8 cellular contexts compared by ENCODE assay signal in the genomic region with DNA sequence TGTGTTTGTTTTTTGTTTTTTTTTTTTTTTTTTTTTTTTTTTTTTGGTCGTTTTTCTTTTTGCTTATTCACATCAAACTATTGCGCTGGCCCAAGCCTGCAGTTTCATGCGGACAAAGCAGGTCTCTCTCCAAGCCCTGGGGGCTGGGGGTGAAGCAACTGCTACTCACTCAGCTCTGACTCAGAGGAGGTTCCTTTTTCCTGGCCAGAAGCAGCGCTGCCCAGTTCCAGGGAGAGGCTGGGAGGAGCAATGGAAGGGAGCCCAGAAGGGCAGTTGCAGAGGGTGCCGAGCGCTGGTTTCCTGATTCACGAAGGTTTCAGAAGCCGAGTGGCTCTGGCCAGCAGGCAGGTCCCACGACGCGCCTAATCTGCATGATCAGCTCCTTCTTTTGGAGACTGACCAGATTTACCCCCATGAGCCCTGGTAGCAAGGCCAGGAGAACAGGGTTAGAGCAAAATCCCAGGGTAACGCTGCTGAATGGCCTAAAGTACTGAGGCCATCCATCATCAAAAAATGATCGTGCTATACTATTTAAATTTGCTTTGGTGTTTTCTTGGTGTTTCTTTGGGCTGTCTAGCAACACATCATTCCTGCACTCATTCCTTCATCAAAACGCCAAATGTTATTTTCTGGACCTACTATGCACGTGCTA.
DNase-seq lines count a peak whose midpoint lies in the region; ATAC-seq, FAIRE-seq and TF ChIP-seq lines count a peak whose summit lies in the region.

No MANE protein-coding gene starts in this region.

- peak; percentile 71 for ATAC-seq in GM23338
- peak; percentile 97 for ATAC-seq in left ventricle myocardium superior
- ATAC-seq in sciatic nerve, result peak; percentile 98
- no peak for ATAC-seq in HG03139 (IDR thresholded peaks at IDR 0.05; ENCODE audit: unreplicated experiment)

- H3K79me2 ChIP-seq in GM23338 (replicated peaks; ENCODE audit: insufficient read depth), result no peaks in the 10 kb centered on the region

- H3K4me1 Mint-ChIP-seq in GM23338, result peaks cover 3% of the 10 kb centered on the region; the same call in 2 of the 3 replicates

- H3K4me3 ChIP-seq in GM23338, result no peak overlapping the region

- no peaks in the 10 kb centered on the region for H4K20me1 ChIP-seq in GM23338 (replicated peaks; ENCODE audit: insufficient read depth)

- no peaks in the 10 kb centered on the region for H3K4me1 ChIP-seq in GM23338 (ENCODE audit: insufficient read depth)

- H3K27ac Mint-ChIP-seq in GM23338, result peak overlapping the region; percentile 32; the same call in 1 of the 2 replicates

- H3K27me3 Mint-ChIP-seq in GM23338 (ENCODE audit: insufficient read depth, low read depth, poor library complexity), result peaks cover 4% of the 10 kb centered on the region

- H3K27me3 ChIP-seq in GM23338 (ENCODE audit: insufficient read depth), result no peaks in the 10 kb centered on the region

- peak overlapping the region; percentile 90 for H2AFZ ChIP-seq in GM23338

- DNase-seq in GM23338 (ENCODE audit: low spot score) (peak; percentile 11), anterior cingulate cortex (lab: John Stamatoyannopoulos, UW) (peak in 56 of 58 donors; percentile 10 to 91 (median 70)), left ventricle myocardium superior (peak; percentile 86), sciatic nerve (ENCODE audit: low spot score) (peak; percentile 86), GM19239 (ENCODE audit: insufficient read length, low spot score) (no peak), erythroblast (lab: John Stamatoyannopoulos, UW) (no peak)
- DNase-seq in effector CD8-positive, alpha-beta T cell (lab: John Stamatoyannopoulos, UW), result no peak

- FAIRE-seq in GM19239 (lab: Jason Lieb, UNC), result no peak

- H3K36me3 Mint-ChIP-seq in GM23338 (ENCODE audit: low read depth), result no peaks in the 10 kb centered on the region

- intact Hi-C loops in left ventricle myocardium superior (cut with micrococcal nuclease) (no loop called here), sciatic nerve (cut with DNase I) (no loop called here)

- H3K4me3 Mint-ChIP-seq in GM23338, result no peak overlapping the region

- no peak for TF ChIP-seq CTCF in GM23338 (conservative IDR thresholded peaks at IDR 0.05; ENCODE audit: low read depth in 2 of 2)

- TF ChIP-seq POLR2A in erythroblast (IDR thresholded peaks at IDR 0.05; ENCODE audit: low read length), result no peak

- no peaks in the 10 kb centered on the region for H3K36me3 ChIP-seq in GM23338 (ENCODE audit: insufficient read depth)

- peaks cover 16% of the 10 kb centered on the region for H3K9me2 ChIP-seq in GM23338 (ENCODE audit: insufficient read depth)

- no peaks in the 10 kb centered on the region for H3F3A ChIP-seq in GM23338 (replicated peaks; ENCODE audit: low read depth)

- H3K9me3 Mint-ChIP-seq in GM23338, result no peaks in the 10 kb centered on the region; the same call in 2 of the 3 replicates

- no peak overlapping the region for H3K4me2 ChIP-seq in GM23338

- no peak overlapping the region for H3K27ac ChIP-seq in GM23338 (ENCODE audit: low read depth)

TF ChIP-seq in GM23338, 12 proteins besides CTCF, POLR2A, EP300 and RAD21:
- TF ChIP-seq NANOG (IDR thresholded peaks at IDR 0.05; ENCODE audit: borderline replicate concordance) (no peak), JUNB (IDR thresholded peaks at IDR 0.05; ENCODE audit: unreplicated experiment) (no peak), CREB1 (CRISPR knock-in tag; IDR thresholded peaks at IDR 0.05; ENCODE audit: low read depth) (no peak), ZNF331 (CRISPR knock-in tag; IDR thresholded peaks at IDR 0.05; ENCODE audit: low read depth) (no peak), ZNF114 (CRISPR knock-in tag; IDR thresholded peaks at IDR 0.05) (no peak), POLR2AphosphoS5 (IDR thresholded peaks at IDR 0.05; ENCODE audit: low read depth) (no peak)
- TF ChIP-seq, protein P1, sequence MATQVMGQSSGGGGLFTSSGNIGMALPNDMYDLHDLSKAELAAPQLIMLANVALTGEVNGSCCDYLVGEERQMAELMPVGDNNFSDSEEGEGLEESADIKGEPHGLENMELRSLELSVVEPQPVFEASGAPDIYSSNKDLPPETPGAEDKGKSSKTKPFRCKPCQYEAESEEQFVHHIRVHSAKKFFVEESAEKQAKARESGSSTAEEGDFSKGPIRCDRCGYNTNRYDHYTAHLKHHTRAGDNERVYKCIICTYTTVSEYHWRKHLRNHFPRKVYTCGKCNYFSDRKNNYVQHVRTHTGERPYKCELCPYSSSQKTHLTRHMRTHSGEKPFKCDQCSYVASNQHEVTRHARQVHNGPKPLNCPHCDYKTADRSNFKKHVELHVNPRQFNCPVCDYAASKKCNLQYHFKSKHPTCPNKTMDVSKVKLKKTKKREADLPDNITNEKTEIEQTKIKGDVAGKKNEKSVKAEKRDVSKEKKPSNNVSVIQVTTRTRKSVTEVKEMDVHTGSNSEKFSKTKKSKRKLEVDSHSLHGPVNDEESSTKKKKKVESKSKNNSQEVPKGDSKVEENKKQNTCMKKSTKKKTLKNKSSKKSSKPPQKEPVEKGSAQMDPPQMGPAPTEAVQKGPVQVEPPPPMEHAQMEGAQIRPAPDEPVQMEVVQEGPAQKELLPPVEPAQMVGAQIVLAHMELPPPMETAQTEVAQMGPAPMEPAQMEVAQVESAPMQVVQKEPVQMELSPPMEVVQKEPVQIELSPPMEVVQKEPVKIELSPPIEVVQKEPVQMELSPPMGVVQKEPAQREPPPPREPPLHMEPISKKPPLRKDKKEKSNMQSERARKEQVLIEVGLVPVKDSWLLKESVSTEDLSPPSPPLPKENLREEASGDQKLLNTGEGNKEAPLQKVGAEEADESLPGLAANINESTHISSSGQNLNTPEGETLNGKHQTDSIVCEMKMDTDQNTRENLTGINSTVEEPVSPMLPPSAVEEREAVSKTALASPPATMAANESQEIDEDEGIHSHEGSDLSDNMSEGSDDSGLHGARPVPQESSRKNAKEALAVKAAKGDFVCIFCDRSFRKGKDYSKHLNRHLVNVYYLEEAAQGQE (IDR thresholded peaks at IDR 0.05; ENCODE audit: unreplicated experiment), result no peak
- TF ChIP-seq, protein P2, sequence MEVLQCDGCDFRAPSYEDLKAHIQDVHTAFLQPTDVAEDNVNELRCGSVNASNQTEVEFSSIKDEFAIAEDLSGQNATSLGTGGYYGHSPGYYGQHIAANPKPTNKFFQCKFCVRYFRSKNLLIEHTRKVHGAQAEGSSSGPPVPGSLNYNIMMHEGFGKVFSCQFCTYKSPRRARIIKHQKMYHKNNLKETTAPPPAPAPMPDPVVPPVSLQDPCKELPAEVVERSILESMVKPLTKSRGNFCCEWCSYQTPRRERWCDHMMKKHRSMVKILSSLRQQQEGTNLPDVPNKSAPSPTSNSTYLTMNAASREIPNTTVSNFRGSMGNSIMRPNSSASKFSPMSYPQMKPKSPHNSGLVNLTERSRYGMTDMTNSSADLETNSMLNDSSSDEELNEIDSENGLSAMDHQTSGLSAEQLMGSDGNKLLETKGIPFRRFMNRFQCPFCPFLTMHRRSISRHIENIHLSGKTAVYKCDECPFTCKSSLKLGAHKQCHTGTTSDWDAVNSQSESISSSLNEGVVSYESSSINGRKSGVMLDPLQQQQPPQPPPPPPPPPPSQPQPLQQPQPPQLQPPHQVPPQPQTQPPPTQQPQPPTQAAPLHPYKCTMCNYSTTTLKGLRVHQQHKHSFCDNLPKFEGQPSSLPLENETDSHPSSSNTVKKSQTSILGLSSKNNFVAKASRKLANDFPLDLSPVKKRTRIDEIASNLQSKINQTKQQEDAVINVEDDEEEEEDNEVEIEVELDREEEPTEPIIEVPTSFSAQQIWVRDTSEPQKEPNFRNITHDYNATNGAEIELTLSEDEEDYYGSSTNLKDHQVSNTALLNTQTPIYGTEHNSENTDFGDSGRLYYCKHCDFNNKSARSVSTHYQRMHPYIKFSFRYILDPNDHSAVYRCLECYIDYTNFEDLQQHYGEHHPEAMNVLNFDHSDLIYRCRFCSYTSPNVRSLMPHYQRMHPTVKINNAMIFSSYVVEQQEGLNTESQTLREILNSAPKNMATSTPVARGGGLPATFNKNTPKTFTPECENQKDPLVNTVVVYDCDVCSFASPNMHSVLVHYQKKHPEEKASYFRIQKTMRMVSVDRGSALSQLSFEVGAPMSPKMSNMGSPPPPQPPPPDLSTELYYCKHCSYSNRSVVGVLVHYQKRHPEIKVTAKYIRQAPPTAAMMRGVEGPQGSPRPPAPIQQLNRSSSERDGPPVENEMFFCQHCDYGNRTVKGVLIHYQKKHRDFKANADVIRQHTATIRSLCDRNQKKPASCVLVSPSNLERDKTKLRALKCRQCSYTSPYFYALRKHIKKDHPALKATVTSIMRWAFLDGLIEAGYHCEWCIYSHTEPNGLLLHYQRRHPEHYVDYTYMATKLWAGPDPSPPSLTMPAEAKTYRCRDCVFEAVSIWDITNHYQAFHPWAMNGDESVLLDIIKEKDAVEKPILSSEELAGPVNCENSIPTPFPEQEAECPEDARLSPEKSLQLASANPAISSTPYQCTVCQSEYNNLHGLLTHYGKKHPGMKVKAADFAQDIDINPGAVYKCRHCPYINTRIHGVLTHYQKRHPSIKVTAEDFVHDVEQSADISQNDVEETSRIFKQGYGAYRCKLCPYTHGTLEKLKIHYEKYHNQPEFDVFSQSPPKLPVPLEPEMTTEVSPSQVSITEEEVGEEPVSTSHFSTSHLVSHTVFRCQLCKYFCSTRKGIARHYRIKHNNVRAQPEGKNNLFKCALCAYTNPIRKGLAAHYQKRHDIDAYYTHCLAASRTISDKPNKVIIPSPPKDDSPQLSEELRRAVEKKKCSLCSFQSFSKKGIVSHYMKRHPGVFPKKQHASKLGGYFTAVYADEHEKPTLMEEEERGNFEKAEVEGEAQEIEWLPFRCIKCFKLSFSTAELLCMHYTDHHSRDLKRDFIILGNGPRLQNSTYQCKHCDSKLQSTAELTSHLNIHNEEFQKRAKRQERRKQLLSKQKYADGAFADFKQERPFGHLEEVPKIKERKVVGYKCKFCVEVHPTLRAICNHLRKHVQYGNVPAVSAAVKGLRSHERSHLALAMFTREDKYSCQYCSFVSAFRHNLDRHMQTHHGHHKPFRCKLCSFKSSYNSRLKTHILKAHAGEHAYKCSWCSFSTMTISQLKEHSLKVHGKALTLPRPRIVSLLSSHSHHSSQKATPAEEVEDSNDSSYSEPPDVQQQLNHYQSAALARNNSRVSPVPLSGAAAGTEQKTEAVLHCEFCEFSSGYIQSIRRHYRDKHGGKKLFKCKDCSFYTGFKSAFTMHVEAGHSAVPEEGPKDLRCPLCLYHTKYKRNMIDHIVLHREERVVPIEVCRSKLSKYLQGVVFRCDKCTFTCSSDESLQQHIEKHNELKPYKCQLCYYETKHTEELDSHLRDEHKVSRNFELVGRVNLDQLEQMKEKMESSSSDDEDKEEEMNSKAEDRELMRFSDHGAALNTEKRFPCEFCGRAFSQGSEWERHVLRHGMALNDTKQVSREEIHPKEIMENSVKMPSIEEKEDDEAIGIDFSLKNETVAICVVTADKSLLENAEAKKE (CRISPR knock-in tag; IDR thresholded peaks at IDR 0.05), result no peak

Comparison
In these comparisons a context has a peak if more than half of its experiments do, and no peak if none do; other contexts are left out.
1. DNase-seq: peak in GM23338 (single experiment), anterior cingulate cortex (56 of 58), left ventricle myocardium superior (single experiment) and sciatic nerve (single experiment); none in GM19239 (single experiment), erythroblast (0 of 2) and effector CD8-positive, alpha-beta T cell (single experiment).